ENCODE assay signal across 1 cellular context in the genomic region with DNA sequence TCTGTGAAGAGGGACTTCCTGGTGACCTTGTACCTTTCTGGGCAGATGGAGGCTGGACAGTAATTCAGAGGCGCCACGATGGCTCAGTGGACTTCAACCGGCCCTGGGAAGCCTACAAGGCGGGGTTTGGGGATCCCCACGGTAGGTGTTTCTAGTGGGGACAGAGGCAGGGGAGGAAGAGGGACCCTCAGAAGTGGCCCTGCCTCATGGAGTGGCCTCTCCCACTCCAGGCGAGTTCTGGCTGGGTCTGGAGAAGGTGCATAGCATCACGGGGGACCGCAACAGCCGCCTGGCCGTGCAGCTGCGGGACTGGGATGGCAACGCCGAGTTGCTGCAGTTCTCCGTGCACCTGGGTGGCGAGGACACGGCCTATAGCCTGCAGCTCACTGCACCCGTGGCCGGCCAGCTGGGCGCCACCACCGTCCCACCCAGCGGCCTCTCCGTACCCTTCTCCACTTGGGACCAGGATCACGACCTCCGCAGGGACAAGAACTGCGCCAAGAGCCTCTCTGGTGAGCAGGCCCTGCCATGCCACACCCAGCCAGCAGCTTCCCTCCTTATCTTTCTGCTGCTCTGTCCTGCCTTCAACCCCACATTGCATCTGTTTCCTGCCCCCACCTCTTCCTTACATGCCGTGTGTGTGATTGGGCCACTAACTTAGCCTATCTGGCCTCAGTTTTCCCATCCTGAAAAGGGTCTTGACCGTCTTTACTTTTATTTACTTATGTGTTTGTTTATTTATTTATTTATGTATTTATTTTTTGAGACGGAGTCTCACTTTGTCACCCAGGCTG.
TF ChIP-seq lines count a peak whose summit lies in the region.

No MANE protein-coding gene starts in this region.

TF ChIP-seq in A549, 52 proteins besides CTCF, POLR2A, EP300 and RAD21:
- TF ChIP-seq POLR2AphosphoS2 (conservative IDR thresholded peaks at IDR 0.05; ENCODE audit: low read length) (0 out of 2 replicates have a peak, but pooled peaks have one; percentile 4), FOSL2 (IDR thresholded peaks at IDR 0.05) (no peak), FOSL2 (CRISPR knock-in tag; IDR thresholded peaks at IDR 0.05) (no peak)
